12 cellular contexts compared by ENCODE assay signal in genomic region chr1:218350022-218350525, GRCh38. TPM values are rescaled to one million over a fixed set of nuclear protein-coding genes. Genes with fewer than 3 reads are reported as not detected.
DNase-seq lines count a peak whose midpoint lies in the region; ATAC-seq and TF ChIP-seq lines count a peak whose summit lies in the region.
"Had no signal": no experiment of that assay in that cellular context is flagged by ENCODE, and none has a peak within 500 bp of the region (broad histone marks: within the 10 kb centered on the region; RNA-seq: fewer than 3 reads in every experiment).

No MANE protein-coding gene starts in this region.

- H3K4me3 ChIP-seq in stomach = peak overlapping the region in 1 of 4 donors; percentile 66

- H3K9me3 ChIP-seq in stomach = no peaks in the 10 kb centered on the region

- no peak for TF ChIP-seq CTCF in stomach (IDR thresholded peaks at IDR 0.05)

- no peak overlapping the region for H3K27ac Mint-ChIP-seq in activated CD4-positive, alpha-beta T cell treated with anti-CD3 and anti-CD28 coated beads for 36 hours
- H3K27ac Mint-ChIP-seq: activated CD4-positive, alpha-beta memory T cell treated with anti-CD3 and anti-CD28 coated beads for 36 hours; activated naive CD8-positive, alpha-beta T cell treated with anti-CD3 and anti-CD28 coated beads, Interleukin-2, amount 10 ng/mL, durations not matched to agents 7 days and 5 days; endodermal cell had no signal

- CTCF ChIA-PET in activated CD4-positive, alpha-beta T cell treated with anti-CD3 and anti-CD28 coated beads for 36 hours (lab: Charles Lee) = interaction anchor here (1.3 kb wide), 1 partner anchor 11 kb away, joined by 4 read pairs; no protein-coding TSS in a partner anchor

- H3K27ac ChIP-seq in layer of hippocampus (ENCODE audit: low read depth, low read length) (peak overlapping the region; percentile 16), stomach (peak overlapping the region in 3 of 5 donors; percentile 68 to 89 (median 82))

- H3K4me1 Mint-ChIP-seq in activated CD4-positive, alpha-beta T cell treated with anti-CD3 and anti-CD28 coated beads for 36 hours = peaks cover 33% of the 10 kb centered on the region

- no peaks in the 10 kb centered on the region for H3K36me3 ChIP-seq in stomach

- POLR2A ChIA-PET in activated CD4-positive, alpha-beta T cell treated with anti-CD3 and anti-CD28 coated beads for 36 hours (lab: Charles Lee) = no interaction called here

- 50 to 63% (median 54%) methylated on average over 7 of the region's 7 CpGs for WGBS in stomach, 5 donors

- H3K4me3 Mint-ChIP-seq in activated CD4-positive, alpha-beta T cell treated with anti-CD3 and anti-CD28 coated beads for 36 hours = no peak overlapping the region
- H3K4me3 Mint-ChIP-seq: activated CD4-positive, alpha-beta memory T cell treated with anti-CD3 and anti-CD28 coated beads for 36 hours; activated naive CD8-positive, alpha-beta T cell treated with anti-CD3 and anti-CD28 coated beads, Interleukin-2, amount 10 ng/mL, durations not matched to agents 7 days and 5 days; endodermal cell had no signal

- peaks cover 56% of the 10 kb centered on the region for H3K27me3 Mint-ChIP-seq in activated CD4-positive, alpha-beta T cell treated with anti-CD3 and anti-CD28 coated beads for 36 hours

- TF ChIP-seq EP300 in stomach (IDR thresholded peaks at IDR 0.05) = no peak

- no peak for TF ChIP-seq POLR2A in stomach (IDR thresholded peaks at IDR 0.05)

- H3K4me1 ChIP-seq in stomach = peaks cover 1 to 61% (median 37%) of the 10 kb centered on the region in 4 donors

- DNase-seq in M059J (ENCODE audit: low read depth) = peak; percentile 52
- peak; percentile 14 for DNase-seq in SW480 (ENCODE audit: low spot score)
- no peak for DNase-seq in stomach
- DNase-seq in LoVo (ENCODE audit: low spot score) = no peak
- DNase-seq in activated CD4-positive, alpha-beta T cell treated with anti-CD3 and anti-CD28 coated beads for 36 hours = no peak
- no peak for DNase-seq in activated CD4-positive, alpha-beta T cell treated with anti-CD3 and anti-CD28 coated beads for 1 hour
- DNase-seq: activated CD4-positive, alpha-beta memory T cell treated with anti-CD3 and anti-CD28 coated beads for 36 hours; activated naive CD8-positive, alpha-beta T cell treated with anti-CD3 and anti-CD28 coated beads, Interleukin-2, amount 10 ng/mL, durations not matched to agents 7 days and 5 days; endodermal cell; NCI-H1694 treated with DMSO at 0.1 percent for 48 hours had no signal

- no peak for ATAC-seq in activated CD4-positive, alpha-beta T cell treated with anti-CD3 and anti-CD28 coated beads for 36 hours
- no peak for ATAC-seq in GM18517 (IDR thresholded peaks at IDR 0.05; ENCODE audit: unreplicated experiment)

- H3K27me3 ChIP-seq in layer of hippocampus (ENCODE audit: control insufficient read depth, insufficient read depth, low read length) (no peaks in the 10 kb centered on the region), stomach (peaks cover 0 to 17% (median 8%) of the 10 kb centered on the region in 3 donors)

- intact Hi-C loops in stomach (cut with DNase I; ENCODE audit: low total_unique reads) = no loop called here
- intact Hi-C loops in activated CD4-positive, alpha-beta T cell treated with anti-CD3 and anti-CD28 coated beads for 36 hours (cut with DNase I, micrococcal nuclease) = loop anchor here in 1 of 2 experiments (2.0 to 10.0 kb wide), 2 partner anchors 715 to 975 kb away; no protein-coding TSS in a partner anchor

- no peaks in the 10 kb centered on the region for H3K36me3 Mint-ChIP-seq in activated CD4-positive, alpha-beta T cell treated with anti-CD3 and anti-CD28 coated beads for 36 hours (ENCODE audit: low read depth)
- H3K36me3 Mint-ChIP-seq: activated CD4-positive, alpha-beta memory T cell treated with anti-CD3 and anti-CD28 coated beads for 36 hours had no signal

- no peaks in the 10 kb centered on the region for H3K9me3 Mint-ChIP-seq in activated CD4-positive, alpha-beta T cell treated with anti-CD3 and anti-CD28 coated beads for 36 hours (ENCODE audit: low read depth)
- H3K9me3 Mint-ChIP-seq: activated CD4-positive, alpha-beta memory T cell treated with anti-CD3 and anti-CD28 coated beads for 36 hours; activated naive CD8-positive, alpha-beta T cell treated with anti-CD3 and anti-CD28 coated beads, Interleukin-2, amount 10 ng/mL, durations not matched to agents 7 days and 5 days; endodermal cell had no signal

RNA-seq across cellular contexts. Expression of gene TGFB2, which starts 4.9 kb away (rescaled TPM):
- 50.4 and 74.2 TPM in 2 replicates for total RNA-seq in M059J (2014; rRNA removed; shearing (Covaris generic))
- 10 to 100 TPM in 2 of 5 donors, 1 to 10 TPM in 2, not detected in 1; 1.2 to 13.6 (median 7.2) TPM for total RNA-seq in stomach
- 1 to 10 TPM in 2 of 3 donors, under 1 TPM in 1; 0.35 to 3.2 (median 2.3) TPM for polyA plus RNA-seq in stomach
- under 1 TPM in 1 of 2 experiments, not detected in 1; 0.09 TPM for total RNA-seq in activated CD4-positive, alpha-beta T cell treated with anti-CD3 and anti-CD28 coated beads for 36 hours
- total RNA-seq: activated CD4-positive, alpha-beta memory T cell treated with anti-CD3 and anti-CD28 coated beads for 36 hours; activated naive CD8-positive, alpha-beta T cell treated with anti-CD3 and anti-CD28 coated beads, Interleukin-2, amount 10 ng/mL, durations not matched to agents 7 days and 5 days had no signal

Comparison
In these comparisons a context has a peak if more than half of its experiments do, and no peak if none do; other contexts are left out.
1. DNase-seq: peak in M059J (single experiment) and SW480 (single experiment); none in stomach (single experiment), LoVo (single experiment), activated CD4-positive, alpha-beta T cell treated with anti-CD3 and anti-CD28 coated beads for 36 hours (single experiment) and activated CD4-positive, alpha-beta T cell treated with anti-CD3 and anti-CD28 coated beads for 1 hour (single experiment).